Comparison of ENCODE assay signal across 8 cellular contexts in genomic region chr17:1684307-1685189, GRCh38. TPM values are rescaled to one million over a fixed set of nuclear protein-coding genes. Genes with fewer than 3 reads are reported as not detected.
DNase-seq lines count a peak whose midpoint lies in the region; ATAC-seq, FAIRE-seq and TF ChIP-seq lines count a peak whose summit lies in the region.

Gene PRPF8, minus strand, starts transcription at chr17:1684867. Its CDS starts 296 bp downstream, at chr17:1684571.

- ATAC-seq in GM18873 (IDR thresholded peaks at IDR 0.05; ENCODE audit: low FRiP score, unreplicated experiment) (peak; percentile 96), HG03139 (IDR thresholded peaks at IDR 0.05; ENCODE audit: unreplicated experiment) (peak; percentile 92)

- DNase-seq in ACHN (peak; percentile 99), NCI-H2227 (lab: John Stamatoyannopoulos, UW; ENCODE audit: unreplicated experiment) (peak; percentile 97), WERI-Rb-1 (peak; percentile 98), mammary epithelial cell (peak; percentile 95), iPS-NIHi11 (ENCODE audit: low spot score) (peak; percentile 99), small intestine (peak; percentile 98)

- dilution Hi-C loops in mammary epithelial cell (cut with HindIII; ENCODE audit: low sequenced_read_pairs), result no loop called here

- H3K36me3 ChIP-seq in WERI-Rb-1 (peaks cover 46% of the 10 kb centered on the region), mammary epithelial cell (ENCODE audit: insufficient read depth, low read length) (peaks cover 18% of the 10 kb centered on the region), small intestine (ENCODE audit: control insufficient read depth in 2 of 2, insufficient read depth in 2 of 2, low read length in 2 of 2) (peaks cover 9 to 13% of the 10 kb centered on the region in 2 donors)

- peak within 1 kb of the TSS; percentile 84 for H3K4me2 ChIP-seq in mammary epithelial cell (ENCODE audit: insufficient read depth, low read depth, low read length)

- H3K4me3 ChIP-seq in WERI-Rb-1 (ENCODE audit: low read depth, low read length), result peak within 1 kb of the TSS; percentile 99
- H3K4me3 ChIP-seq in mammary epithelial cell (replicated peaks in 1 of 3; ENCODE audit: insufficient read depth in 1 of 3, low read depth in 2 of 3, low read length in 3 of 3), result peak within 1 kb of the TSS; percentile 80 to 96 (median 93)
- H3K4me3 ChIP-seq in small intestine (ENCODE audit: low read depth in 1 of 2, low read length in 2 of 2), result peak within 1 kb of the TSS; percentile 72 to 99

- H3K9me3 ChIP-seq in WERI-Rb-1 (ENCODE audit: severe bottlenecking), result no peaks in the 10 kb centered on the region
- H3K9me3 ChIP-seq in mammary epithelial cell (replicated peaks; ENCODE audit: insufficient read depth, low read length), result no peaks in the 10 kb centered on the region
- H3K9me3 ChIP-seq in small intestine (ENCODE audit: control insufficient read depth, low read depth), result no peaks in the 10 kb centered on the region

- WGBS in mammary epithelial cell (ENCODE audit: low coverage, missing lambda C conversion rate), result under 1% methylated on average over 35 of the region's 74 CpGs
- WGBS in small intestine, 3 donors, result 0% methylated on average over 73 to 74 of the region's 74 CpGs

- CTCF ChIA-PET in mammary epithelial cell (lab: Charles Lee; ENCODE audit: low non-redundant PET), result no interaction called here

- H4K20me1 ChIP-seq in mammary epithelial cell (ENCODE audit: insufficient read depth, low read length), result no peaks in the 10 kb centered on the region

- peak within 1 kb of the TSS; percentile 93 for H2AFZ ChIP-seq in mammary epithelial cell (ENCODE audit: low read depth, low read length)

- H3K4me1 ChIP-seq in mammary epithelial cell (ENCODE audit: insufficient read depth, low read length) (peaks cover 9% of the 10 kb centered on the region), small intestine (ENCODE audit: control insufficient read depth in 2 of 2, insufficient read depth in 1 of 2, low read depth in 1 of 2, low read length in 1 of 2) (peaks cover 0 to 6% of the 10 kb centered on the region in 2 donors)

- H3K27me3 ChIP-seq in WERI-Rb-1 (ENCODE audit: insufficient read depth, low read depth, severe bottlenecking), result no peaks in the 10 kb centered on the region
- no peaks in the 10 kb centered on the region for H3K27me3 ChIP-seq in mammary epithelial cell (ENCODE audit: insufficient read depth, low read length)
- H3K27me3 ChIP-seq in small intestine (ENCODE audit: control insufficient read depth in 2 of 2, insufficient read depth in 2 of 2, low read length in 2 of 2), result no peaks in the 10 kb centered on the region

- no peak for FAIRE-seq in small intestine (lab: Jason Lieb, UNC)

- intact Hi-C loops in mammary epithelial cell (cut with micrococcal nuclease), result loop anchor here (1.0 kb wide), 1 partner anchor 30 kb away; no protein-coding TSS in a partner anchor

- in situ Hi-C loops in ACHN (cut with HindIII; ENCODE audit: low pct_ligation_motif_present, low pct_unique_long_range_greater_than_20kb, low sequenced_read_pairs) (no loop called here), mammary epithelial cell (cut with MboI; ENCODE audit: low sequenced_read_pairs in 2 of 2) (no loop called here)

- TF ChIP-seq CTCF in WERI-Rb-1 (IDR thresholded peaks at IDR 0.05; ENCODE audit: low read depth, low read length) (no peak), mammary epithelial cell (conservative IDR thresholded peaks at IDR 0.05 in 1 of 2, IDR thresholded peaks at IDR 0.05 in 1 of 2; ENCODE audit: extremely low read depth in 1 of 2, insufficient read depth in 1 of 2, low read depth in 1 of 2, low read length in 2 of 2) (no peak)

- H3K79me2 ChIP-seq in mammary epithelial cell (ENCODE audit: insufficient read depth, low read length), result peaks cover 51% of the 10 kb centered on the region

- H3K27ac ChIP-seq in WERI-Rb-1 (peak within 1 kb of the TSS; percentile 96), mammary epithelial cell (ENCODE audit: insufficient read depth, low read depth, low read length) (peak within 1 kb of the TSS; percentile 66), small intestine (ENCODE audit: low read depth in 1 of 2, low read length in 1 of 2) (peak within 1 kb of the TSS; percentile 91 to 94)

- no TSS peak for BruUV-seq in mammary epithelial cell (replicated peaks; lab: Mats Ljungman, UMichigan)

- peak within 1 kb of the TSS; percentile 72 for H3K9ac ChIP-seq in mammary epithelial cell (ENCODE audit: insufficient read depth, low read length)

RNA-seq across cellular contexts. Expression of gene PRPF8, which starts in this region (rescaled TPM):
- 100 to 1,000 TPM; 114 to 243 TPM for total RNA-seq in mammary epithelial cell
- polyA plus RNA-seq in mammary epithelial cell (132 TPM), small intestine (10 to 100 TPM; 61.1 to 87.2 (median 62.8) TPM)
- polyA minus RNA-seq in mammary epithelial cell, result 482 TPM

Comparison
In these comparisons a context has a peak if more than half of its experiments do, and no peak if none do; other contexts are left out.
1. Peak in every context shown above with its lines: DNase-seq, ATAC-seq, H3K4me3 ChIP-seq and H3K27ac ChIP-seq.